8 cellular contexts compared by ENCODE assay signal in the genomic region with DNA sequence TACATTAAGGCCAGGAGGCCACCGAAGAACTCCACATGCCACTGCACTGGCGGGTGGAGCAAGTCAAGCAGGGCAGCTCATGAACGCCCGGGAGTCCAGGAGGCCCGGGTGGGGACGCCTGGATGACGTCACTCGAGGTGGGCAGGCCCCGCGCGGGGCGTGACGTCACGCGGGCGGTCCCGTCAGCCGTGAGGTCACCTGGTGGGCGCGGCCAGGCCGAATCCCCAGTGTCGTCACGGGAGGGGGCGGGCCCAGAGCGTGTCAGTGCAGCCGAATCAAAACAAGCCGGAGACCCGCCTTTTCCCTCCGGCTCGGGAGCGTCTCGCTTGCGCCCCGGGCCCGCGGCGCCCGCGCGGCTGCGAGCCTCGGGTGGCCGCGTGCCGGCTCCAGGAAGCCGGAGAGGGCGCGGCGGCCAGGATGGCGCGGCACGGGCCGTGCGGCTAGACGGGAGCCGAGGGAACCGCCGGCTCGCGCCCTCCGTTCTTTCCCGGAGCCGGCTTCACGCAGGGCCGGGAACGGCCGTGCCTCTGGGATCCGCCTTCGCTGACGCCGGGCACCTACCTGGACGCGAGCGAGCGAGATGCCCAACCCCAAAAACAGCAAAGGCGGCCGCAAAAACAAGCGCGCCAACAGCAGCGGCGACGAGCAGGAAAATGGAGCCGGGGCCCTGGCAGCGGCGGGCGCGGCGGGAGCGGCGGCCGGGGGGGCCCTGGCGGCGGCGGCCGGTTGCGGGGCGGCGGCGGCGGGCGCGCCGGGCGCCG. TPM values are rescaled to one million over a fixed set of nuclear protein-coding genes. Genes with fewer than 3 reads are reported as not detected.
DNase-seq lines count a peak whose midpoint lies in the region; ATAC-seq and TF ChIP-seq lines count a peak whose summit lies in the region.

A gene with protein sequence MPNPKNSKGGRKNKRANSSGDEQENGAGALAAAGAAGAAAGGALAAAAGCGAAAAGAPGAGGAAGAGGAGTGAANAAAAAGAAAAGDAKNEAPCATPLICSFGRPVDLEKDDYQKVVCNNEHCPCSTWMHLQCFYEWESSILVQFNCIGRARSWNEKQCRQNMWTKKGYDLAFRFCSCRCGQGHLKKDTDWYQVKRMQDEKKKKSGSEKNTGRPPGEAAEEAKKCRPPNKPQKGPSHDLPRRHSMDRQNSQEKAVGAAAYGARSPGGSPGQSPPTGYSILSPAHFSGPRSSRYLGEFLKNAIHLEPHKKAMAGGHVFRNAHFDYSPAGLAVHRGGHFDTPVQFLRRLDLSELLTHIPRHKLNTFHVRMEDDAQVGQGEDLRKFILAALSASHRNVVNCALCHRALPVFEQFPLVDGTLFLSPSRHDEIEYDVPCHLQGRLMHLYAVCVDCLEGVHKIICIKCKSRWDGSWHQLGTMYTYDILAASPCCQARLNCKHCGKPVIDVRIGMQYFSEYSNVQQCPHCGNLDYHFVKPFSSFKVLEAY (plus strand): TSS at position 264 of the 761 bp plus-strand sequence. CDS start 317 bp downstream, at position 581.

- no peaks in the 10 kb centered on the region for H3K9me3 ChIP-seq in spleen

- peak within 1 kb of the TSS; percentile 76 to 100 (median 100) for H3K27ac ChIP-seq in spleen

- no peaks in the 10 kb centered on the region for H3K27me3 ChIP-seq in spleen (replicated peaks in 1 of 7)

- H3K4me1 ChIP-seq in spleen: peaks cover 38 to 81% (median 73%) of the 10 kb centered on the region in 6 donors

- WGBS in spleen, 5 donors: 1 to 7% (median 1%) methylated on average over 13 to 105 of the region's 105 CpGs

- peak; percentile 36 to 90 (median 90) for TF ChIP-seq POLR2A in spleen (IDR thresholded peaks at IDR 0.05)

- peak; percentile 96 for DNase-seq in AG08395 (ENCODE audit: low spot score)
- peak; percentile 78 to 92 for DNase-seq in NCI-H446 (lab: John Stamatoyannopoulos, UW)
- peak; percentile 99 for DNase-seq in activated CD4-positive, CD25-positive, alpha-beta regulatory T cell treated with anti-CD3 and anti-CD28 coated beads, Interleukin-2, amount 50 U/mL, for 16 hours (ENCODE audit: low read depth, low spot score)
- DNase-seq in central memory CD4-positive, alpha-beta T cell: peak; percentile 99
- peak; percentile 87 for DNase-seq in inferior parietal cortex (ENCODE audit: extremely low spot score)
- DNase-seq in spleen: peak; percentile 99

- peak in 3 of 11 experiments; percentile 3 to 17 (median 17) for TF ChIP-seq CTCF in spleen (IDR thresholded peaks at IDR 0.05 in 8 of 11, conservative IDR thresholded peaks at IDR 0.05 in 3 of 11)

- no peaks in the 10 kb centered on the region for H3K36me3 ChIP-seq in spleen

- ATAC-seq in GM19023 (IDR thresholded peaks at IDR 0.05; ENCODE audit: unreplicated experiment) (peak; percentile 84), HG03280 (IDR thresholded peaks at IDR 0.05; ENCODE audit: unreplicated experiment) (peak; percentile 82)

- peak within 1 kb of the TSS; percentile 53 to 78 (median 66) for H3K4me3 ChIP-seq in spleen

- intact Hi-C loops in spleen (cut with DNase I; ENCODE audit: low total_unique reads): no loop called here

RNA-seq across cellular contexts. Expression of the gene that starts here (rescaled TPM):
- 100 to 1,000 TPM in 2 of 7 donors, 10 to 100 TPM in 5; 61.3 to 104 (median 81.2) TPM for total RNA-seq in spleen
- polyA plus RNA-seq in spleen: 10 to 100 TPM; 15.6 to 25.7 (median 16.2) TPM

Comparison
In these comparisons a context has a peak if more than half of its experiments do, and no peak if none do; other contexts are left out.
1. Peak in every context shown above with its lines: DNase-seq, ATAC-seq, H3K4me3 ChIP-seq and H3K27ac ChIP-seq.